19 cellular contexts compared by ENCODE assay signal in the genomic region with DNA sequence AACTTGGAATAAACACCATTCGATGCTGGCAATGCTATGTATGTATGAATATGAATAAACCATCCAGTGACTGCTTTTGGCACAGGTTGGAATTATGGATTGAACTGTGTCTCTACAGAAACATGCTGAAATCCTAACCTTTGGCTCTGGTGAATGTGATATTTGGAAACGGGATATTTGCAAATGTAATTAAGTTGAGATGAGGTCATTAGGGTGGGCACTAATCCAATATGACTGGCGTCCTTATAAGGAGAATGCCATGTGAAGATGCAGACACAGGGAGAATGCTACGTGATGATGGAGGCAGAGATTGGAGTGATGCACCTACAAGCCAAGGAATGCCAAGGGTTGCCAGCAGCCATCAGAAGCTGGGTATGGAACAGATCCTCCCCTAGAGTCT. TPM values are rescaled to one million over a fixed set of nuclear protein-coding genes. Genes with fewer than 3 reads are reported as not detected.
DNase-seq lines count a peak whose midpoint lies in the region; ATAC-seq and TF ChIP-seq lines count a peak whose summit lies in the region.
"Had no signal": no experiment of that assay in that cellular context is flagged by ENCODE, and none has a peak within 500 bp of the region (broad histone marks: within the 10 kb centered on the region; RNA-seq: fewer than 3 reads in every experiment).

No MANE protein-coding gene starts in this region.

- no peak overlapping the region for H3K4me3 ChIP-seq in suprapubic skin
- H3K4me3 ChIP-seq: Peyer's patch, SJCRH30 had no signal

- peak overlapping the region; percentile 50 for H3K4me3 Mint-ChIP-seq in CD4-positive, alpha-beta T cell

- H3K9me3 Mint-ChIP-seq in CD4-positive, alpha-beta T cell: no peaks in the 10 kb centered on the region
- H3K9me3 Mint-ChIP-seq: CD4-positive, alpha-beta memory T cell had no signal

- no peaks in the 10 kb centered on the region for H3K27me3 ChIP-seq in CD4-positive, alpha-beta T cell (ENCODE audit: control insufficient read depth, insufficient read depth, low read length)
- no peaks in the 10 kb centered on the region for H3K27me3 ChIP-seq in suprapubic skin
- H3K27me3 ChIP-seq: Peyer's patch had no signal

- no peak for DNase-seq in CD4-positive, alpha-beta T cell
- peak; percentile 35 for DNase-seq in Daoy (ENCODE audit: low read depth)
- DNase-seq in NCI-H2029 (lab: John Stamatoyannopoulos, UW): peak; percentile 69
- peak; percentile 16 for DNase-seq in ecto neural progenitor cell (ENCODE audit: low spot score)
- DNase-seq in NCI-H345 treated with DMSO at 0.1 percent for 48 hours (lab: John Stamatoyannopoulos, UW; ENCODE audit: unreplicated experiment): no peak
- DNase-seq in retina: no peak
- no peak for DNase-seq in suprapubic skin (ENCODE audit: low spot score in 2 of 2)
- DNase-seq: CD4-positive, alpha-beta memory T cell; H7; NCI-H1092 treated with DMSO at 0.1 percent for 48 hours; NCI-H1694 treated with DMSO at 0.1 percent for 48 hours; NCI-H226; NCI-H526; NK-92 treated with Interleukin-12 subunit alpha and Interleukin-12 subunit beta, amount 100 ng/mL, for 24 hours; Peyer's patch; SJCRH30; T-helper 1 cell had no signal

- no peak for ATAC-seq in CD4-positive, alpha-beta T cell (ENCODE audit: poor library complexity)
- no peak for ATAC-seq in HG03039 (IDR thresholded peaks at IDR 0.05; ENCODE audit: unreplicated experiment)

- H3K4me1 Mint-ChIP-seq in CD4-positive, alpha-beta T cell (ENCODE audit: low read depth): peaks cover 10% of the 10 kb centered on the region

- intact Hi-C loops in CD4-positive, alpha-beta T cell (cut with DNase I, micrococcal nuclease): loop anchor here in 1 of 2 experiments (5.0 to 10.0 kb wide), 2 partner anchors 294 to 1241 kb away; partner anchors contain the start of gene RHEB

- CTCF ChIA-PET in CD4-positive, alpha-beta T cell (lab: Charles Lee): no interaction called here

- no peak overlapping the region for H3K27ac ChIP-seq in CD4-positive, alpha-beta T cell (ENCODE audit: low read depth, low read length)
- no peak overlapping the region for H3K27ac ChIP-seq in suprapubic skin
- H3K27ac ChIP-seq: KMS-11, Peyer's patch, SJCRH30 had no signal

- no peak for TF ChIP-seq CTCF in CD4-positive, alpha-beta T cell (IDR thresholded peaks at IDR 0.05)
- TF ChIP-seq CTCF in suprapubic skin (IDR thresholded peaks at IDR 0.05): no peak

- 63% methylated on average over 4 of the region's 4 CpGs for WGBS in suprapubic skin

- TF ChIP-seq POLR2A in suprapubic skin (IDR thresholded peaks at IDR 0.05): no peak

- POLR2A ChIA-PET in CD4-positive, alpha-beta T cell (lab: Charles Lee): no interaction called here

- peaks cover 3% of the 10 kb centered on the region for H3K27me3 Mint-ChIP-seq in CD4-positive, alpha-beta T cell
- H3K27me3 Mint-ChIP-seq: CD4-positive, alpha-beta memory T cell had no signal

- no peak for TF ChIP-seq EP300 in suprapubic skin (IDR thresholded peaks at IDR 0.05)

- no peak overlapping the region for H3K27ac Mint-ChIP-seq in CD4-positive, alpha-beta T cell

- H3K36me3 ChIP-seq in suprapubic skin: no peaks in the 10 kb centered on the region
- H3K36me3 ChIP-seq: Peyer's patch, SJCRH30 had no signal

- H3K36me3 Mint-ChIP-seq in CD4-positive, alpha-beta T cell (ENCODE audit: low read depth): peaks cover 7% of the 10 kb centered on the region

- peaks cover 13% of the 10 kb centered on the region for H3K4me1 ChIP-seq in suprapubic skin
- H3K4me1 ChIP-seq: SJCRH30 had no signal

- no peaks in the 10 kb centered on the region for H3K9me3 ChIP-seq in CD4-positive, alpha-beta T cell (ENCODE audit: control insufficient read depth, low read length)
- no peaks in the 10 kb centered on the region for H3K9me3 ChIP-seq in suprapubic skin
- H3K9me3 ChIP-seq: Peyer's patch, SJCRH30 had no signal

RNA-seq across cellular contexts. Expression of gene ACTR3B, which starts 3.4 kb away (rescaled TPM):
- 1 to 10 TPM; 3.8 to 3.9 TPM for total RNA-seq in CD4-positive, alpha-beta T cell
- total RNA-seq in Daoy (2014; rRNA removed; shearing (Covaris generic)): 4.9 and 18.1 TPM in 2 replicates
- total RNA-seq in suprapubic skin: 1 to 10 TPM; 4.5 to 10.0 (median 7.3) TPM

Comparison
In these comparisons a context has a peak if more than half of its experiments do, and no peak if none do; other contexts are left out.
1. DNase-seq: peak in Daoy (single experiment), NCI-H2029 (single experiment) and ecto neural progenitor cell (single experiment); none in CD4-positive, alpha-beta T cell (0 of 10), NCI-H345 treated with DMSO at 0.1 percent for 48 hours (single experiment), retina (single experiment) and suprapubic skin (0 of 2).